ENCODE assay signal across 14 cellular contexts in the genomic region with DNA sequence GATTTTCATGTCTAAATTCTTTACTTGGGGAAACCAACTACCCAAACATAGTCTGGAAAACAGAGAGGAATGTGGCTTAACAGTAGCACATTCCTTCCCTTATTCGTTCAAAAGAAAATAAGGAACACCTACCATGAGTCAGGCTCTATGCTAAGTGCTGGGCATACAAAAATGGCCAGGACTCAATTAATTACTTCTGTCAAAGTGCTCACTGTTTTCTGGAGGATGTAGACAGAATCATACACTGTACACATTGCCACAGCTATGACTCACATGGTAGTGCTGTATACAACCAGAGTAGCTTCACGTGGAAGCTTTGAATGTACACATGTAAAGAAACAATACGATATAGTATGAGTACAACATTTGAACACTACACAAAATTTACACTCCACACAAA. TPM values are rescaled to one million over a fixed set of nuclear protein-coding genes. Genes with fewer than 3 reads are reported as not detected.
DNase-seq lines count a peak whose midpoint lies in the region; ATAC-seq, FAIRE-seq and TF ChIP-seq lines count a peak whose summit lies in the region.
"Had no signal": no experiment of that assay in that cellular context is flagged by ENCODE, and none has a peak within 500 bp of the region (broad histone marks: within the 10 kb centered on the region; RNA-seq: fewer than 3 reads in every experiment).

No MANE protein-coding gene starts in this region.

- no peaks in the 10 kb centered on the region for H3K36me3 ChIP-seq in hepatocyte (replicated peaks; ENCODE audit: insufficient read depth, low read depth)

- H3K27ac ChIP-seq in hepatocyte = no peak overlapping the region
- H3K27ac ChIP-seq: 22Rv1 had no signal

- POLR2A ChIA-PET in WTC11 (lab: Charles Lee) = no interaction called here

- no peaks in the 10 kb centered on the region for H4K20me1 ChIP-seq in hepatocyte (ENCODE audit: insufficient read depth, poor library complexity, severe bottlenecking)

- no peaks in the 10 kb centered on the region for H3K4me1 ChIP-seq in hepatocyte (ENCODE audit: insufficient read depth)

- peaks cover 9% of the 10 kb centered on the region for H3K9me3 Mint-ChIP-seq in WTC11

- H3K9me2 ChIP-seq in hepatocyte (replicated peaks; ENCODE audit: insufficient read depth) = no peaks in the 10 kb centered on the region

- TF ChIP-seq CTCF in WTC11 (IDR thresholded peaks at IDR 0.05) = no peak
- no peak for TF ChIP-seq CTCF in hepatocyte (IDR thresholded peaks at IDR 0.05; ENCODE audit: poor library complexity)

- CTCF ChIA-PET in WTC11 (lab: Charles Lee) = interaction anchor here (0.6 to 0.8 kb wide), 2 partner anchors 28 to 447 kb away, joined by 4 to 6 read pairs; no protein-coding TSS in a partner anchor

- WGBS in hepatocyte (ENCODE audit: low lambda C conversion rate, missing lambda C conversion rate) = 71% methylated on average over 3 of the region's 3 CpGs

- H3K27me3 ChIP-seq in hepatocyte = no peaks in the 10 kb centered on the region

- H3K27ac Mint-ChIP-seq in WTC11 = no peak overlapping the region

- DNase-seq in SHP77 (lab: John Stamatoyannopoulos, UW) (peak; percentile 26 to 33), SHP77 treated with DMSO at 0.1 percent for 48 hours (lab: John Stamatoyannopoulos, UW) (no peak), WTC11 (ENCODE audit: low spot score) (no peak), hepatocyte (ENCODE audit: low spot score) (peak; percentile 6), urothelium cell line (ENCODE audit: low spot score) (peak; percentile 42)
- DNase-seq: activated CD4-positive, alpha-beta T cell treated with anti-CD3 and anti-CD28 coated beads, Interleukin-2, amount 50 U/mL, for 1 hour; activated effector memory CD4-positive, alpha-beta T cell treated with Interleukin-2 at 50 U/mL for 16 hours; head of caudate nucleus; NCI-H1436; NCI-H774 had no signal

- no peak overlapping the region for H2AFZ ChIP-seq in hepatocyte

- H3K79me2 ChIP-seq in hepatocyte = no peaks in the 10 kb centered on the region

- H3K27me3 Mint-ChIP-seq in WTC11 (ENCODE audit: low read depth) = no peaks in the 10 kb centered on the region

- H3K4me3 Mint-ChIP-seq in WTC11 = no peak overlapping the region

- H3K36me3 Mint-ChIP-seq in WTC11 = peaks cover 15% of the 10 kb centered on the region

- FAIRE-seq in urothelium cell line (lab: Jason Lieb, UNC) = no peak

- H3K4me2 ChIP-seq in hepatocyte = no peak overlapping the region

- no peak overlapping the region for H3K4me3 ChIP-seq in hepatocyte

- no peaks in the 10 kb centered on the region for H3K9me3 ChIP-seq in hepatocyte (ENCODE audit: low read depth)

- ATAC-seq in WTC11 (peak; percentile 65), HG03280 (IDR thresholded peaks at IDR 0.05; ENCODE audit: unreplicated experiment) (no peak), HG03354 (IDR thresholded peaks at IDR 0.05; ENCODE audit: poor library complexity, severe bottlenecking, unreplicated experiment) (no peak), HG03159 (IDR thresholded peaks at IDR 0.05; ENCODE audit: unreplicated experiment) (no peak)

- H3K4me1 Mint-ChIP-seq in WTC11 = peaks cover 9% of the 10 kb centered on the region

TF ChIP-seq in WTC11, 78 proteins besides CTCF, POLR2A, EP300 and RAD21:
- TF ChIP-seq, protein P1, sequence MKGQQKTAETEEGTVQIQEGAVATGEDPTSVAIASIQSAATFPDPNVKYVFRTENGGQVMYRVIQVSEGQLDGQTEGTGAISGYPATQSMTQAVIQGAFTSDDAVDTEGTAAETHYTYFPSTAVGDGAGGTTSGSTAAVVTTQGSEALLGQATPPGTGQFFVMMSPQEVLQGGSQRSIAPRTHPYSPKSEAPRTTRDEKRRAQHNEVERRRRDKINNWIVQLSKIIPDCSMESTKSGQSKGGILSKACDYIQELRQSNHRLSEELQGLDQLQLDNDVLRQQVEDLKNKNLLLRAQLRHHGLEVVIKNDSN (CRISPR knock-in tag; IDR thresholded peaks at IDR 0.05) = no peak
- TF ChIP-seq SMAD4 (CRISPR knock-in tag; IDR thresholded peaks at IDR 0.05) (no peak), FOXJ3 (CRISPR knock-in tag; IDR thresholded peaks at IDR 0.05; ENCODE audit: borderline replicate concordance) (no peak)
- TF ChIP-seq, protein P2, sequence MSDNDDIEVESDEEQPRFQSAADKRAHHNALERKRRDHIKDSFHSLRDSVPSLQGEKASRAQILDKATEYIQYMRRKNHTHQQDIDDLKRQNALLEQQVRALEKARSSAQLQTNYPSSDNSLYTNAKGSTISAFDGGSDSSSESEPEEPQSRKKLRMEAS (CRISPR knock-in tag; IDR thresholded peaks at IDR 0.05) = no peak

RNA-seq across cellular contexts. Expression of a gene that starts 50.1 kb away (rescaled TPM):
- total RNA-seq in WTC11 (2021) (3.8 to 8.2 TPM (median 6.0 TPM) in 3 replicates), hepatocyte (0.08 and 1.6 TPM in 2 replicates)
- 1.4 TPM in 1 of 2 replicates, not detected in the other for polyA plus RNA-seq in hepatocyte

Comparison
In these comparisons a context has a peak if more than half of its experiments do, and no peak if none do; other contexts are left out.
1. DNase-seq: peak in SHP77 (2 of 2), hepatocyte (single experiment) and urothelium cell line (single experiment); none in SHP77 treated with DMSO at 0.1 percent for 48 hours (single experiment) and WTC11 (single experiment).